Comparison of ENCODE assay signal across 18 cellular contexts in the genomic region with DNA sequence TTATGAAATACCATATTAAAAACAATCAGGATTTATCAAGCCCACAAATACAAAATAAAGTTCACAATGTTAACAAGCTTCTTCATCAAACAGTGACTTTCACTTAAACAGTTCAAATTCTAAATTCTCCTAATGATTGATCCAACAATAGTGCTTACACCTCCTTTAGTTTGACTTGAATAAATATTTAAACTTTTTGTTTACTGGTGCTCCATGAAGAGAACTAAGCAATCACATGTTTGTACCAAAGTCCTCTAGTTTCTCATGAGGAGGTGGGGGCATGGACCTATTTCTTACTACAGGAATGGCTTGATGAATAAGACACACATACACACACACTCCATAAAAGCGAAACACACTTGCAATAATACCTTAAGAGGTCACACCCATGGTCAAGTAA.
"Had no signal": no experiment of that assay in that cellular context is flagged by ENCODE, and none has a peak within 500 bp of the region (broad histone marks: within the 10 kb centered on the region; RNA-seq: fewer than 3 reads in every experiment).

No MANE protein-coding gene starts in this region.

- H3K36me3 ChIP-seq: cardiac muscle cell, gastrocnemius medialis, neural progenitor cell, prostate gland, right atrium auricular region, vagina had no signal

- H3K4me3 Mint-ChIP-seq: activated CD4-positive, alpha-beta T cell treated with anti-CD3 and anti-CD28 coated beads, Interleukin-2, amount 10 ng/mL, durations not matched to agents 7 days and 5 days; dendritic cell treated with granulocyte-macrophage colony-stimulating factor and Interleukin-4, amounts not matched to agents 40 ng/mL and 50 ng/mL, for 4 days; neural progenitor cell had no signal

- H3K9me3 ChIP-seq: gastrocnemius medialis, prostate gland, right atrium auricular region, vagina had no signal

- ATAC-seq: activated naive CD4-positive, alpha-beta T cell treated with anti-CD3 and anti-CD28 coated beads, Interleukin-2, amount 50 U/mL, for 72 hours; esophagus mucosa; gastrocnemius medialis; stimulated activated naive CD8-positive, alpha-beta T cell treated with anti-CD3 and anti-CD28 coated beads, Interleukin-15, Interleukin-2, amounts not matched to agents 100 U/mL and 50 U/mL, for 24 hours had no signal

- H3K27me3 ChIP-seq: cardiac muscle cell, gastrocnemius medialis, neural progenitor cell, right atrium auricular region, vagina had no signal

- H3K27me3 Mint-ChIP-seq: activated CD4-positive, alpha-beta T cell treated with anti-CD3 and anti-CD28 coated beads, Interleukin-2, amount 10 ng/mL, durations not matched to agents 7 days and 5 days; dendritic cell treated with granulocyte-macrophage colony-stimulating factor and Interleukin-4, amounts not matched to agents 40 ng/mL and 50 ng/mL, for 4 days had no signal

- H3K27ac ChIP-seq: cardiac muscle cell, gastrocnemius medialis, neural progenitor cell, prostate gland, right atrium auricular region, skin epidermis, vagina had no signal

- H3K27ac Mint-ChIP-seq: activated CD4-positive, alpha-beta T cell treated with anti-CD3 and anti-CD28 coated beads, Interleukin-2, amount 10 ng/mL, durations not matched to agents 7 days and 5 days; dendritic cell treated with granulocyte-macrophage colony-stimulating factor and Interleukin-4, amounts not matched to agents 40 ng/mL and 50 ng/mL, for 4 days had no signal

- H3K4me3 ChIP-seq: cardiac muscle cell, gastrocnemius medialis, neural progenitor cell, prostate gland, right atrium auricular region, skin epidermis, vagina had no signal

- H3K4me1 ChIP-seq: neural progenitor cell, prostate gland, right atrium auricular region had no signal

- H3K9me3 Mint-ChIP-seq: activated naive CD4-positive, alpha-beta T cell treated with anti-CD3 and anti-CD28 coated beads, Interleukin-2, amount 50 U/mL, for 72 hours; dendritic cell treated with granulocyte-macrophage colony-stimulating factor and Interleukin-4, amounts not matched to agents 40 ng/mL and 50 ng/mL, for 4 days; neural progenitor cell had no signal

- DNase-seq: activated CD4-positive, alpha-beta T cell treated with anti-CD3 and anti-CD28 coated beads, Interleukin-2, amount 10 ng/mL, durations not matched to agents 7 days and 5 days; amygdala; effector CD8-positive, alpha-beta T cell; gastrocnemius medialis; head of caudate nucleus; midbrain; stimulated activated naive CD8-positive, alpha-beta T cell treated with anti-CD3 and anti-CD28 coated beads, Interleukin-15, Interleukin-2, amounts not matched to agents 100 U/mL and 50 U/mL, for 24 hours; T1000; trophoblast cell had no signal
